ENCODE assay signal across 1 cellular context in the genomic region with DNA sequence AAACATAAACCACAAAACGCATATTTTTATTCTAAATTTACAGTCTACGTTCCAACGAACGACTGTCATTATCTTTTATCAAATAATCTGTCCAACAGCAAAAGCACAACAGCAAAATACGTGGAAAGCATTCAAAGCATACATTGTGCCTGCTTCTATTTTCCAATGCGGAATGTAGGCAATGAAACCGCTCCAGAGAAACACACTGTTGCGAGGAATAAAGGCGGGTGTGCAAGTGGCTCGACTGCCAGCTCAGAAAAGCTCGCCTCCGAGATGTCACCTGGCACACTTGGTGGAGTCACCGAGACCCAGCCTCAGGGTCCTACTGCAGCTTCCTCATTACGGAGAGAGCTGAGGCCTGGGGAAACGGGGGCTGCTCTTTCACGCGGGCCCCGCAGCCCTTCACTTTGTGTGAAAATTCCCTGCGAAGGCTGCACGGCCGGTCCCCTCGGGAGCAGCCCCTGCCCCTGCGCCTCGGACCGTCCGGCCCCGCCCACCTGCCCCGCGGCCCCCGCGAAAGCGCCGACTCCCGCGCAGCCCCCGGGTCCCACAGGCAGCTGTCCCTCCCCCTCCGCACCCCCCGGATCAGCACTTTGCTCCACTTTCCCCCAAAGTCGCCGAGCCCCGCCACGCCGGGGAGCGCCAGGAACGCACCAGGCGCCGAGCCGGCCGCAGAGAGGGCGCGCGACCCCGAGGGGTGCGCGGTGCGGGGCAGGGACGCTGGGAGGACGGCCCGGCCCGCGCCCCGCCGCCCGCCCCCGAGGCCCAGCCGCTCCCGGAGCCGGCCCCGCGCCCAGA.
TF ChIP-seq lines count a peak whose summit lies in the region.

No MANE protein-coding gene starts in this region.

TF ChIP-seq in HEK293, 187 proteins besides CTCF, POLR2A, EP300 and RAD21 (continued from another document and continues in another):
- TF ChIP-seq, protein P1, sequence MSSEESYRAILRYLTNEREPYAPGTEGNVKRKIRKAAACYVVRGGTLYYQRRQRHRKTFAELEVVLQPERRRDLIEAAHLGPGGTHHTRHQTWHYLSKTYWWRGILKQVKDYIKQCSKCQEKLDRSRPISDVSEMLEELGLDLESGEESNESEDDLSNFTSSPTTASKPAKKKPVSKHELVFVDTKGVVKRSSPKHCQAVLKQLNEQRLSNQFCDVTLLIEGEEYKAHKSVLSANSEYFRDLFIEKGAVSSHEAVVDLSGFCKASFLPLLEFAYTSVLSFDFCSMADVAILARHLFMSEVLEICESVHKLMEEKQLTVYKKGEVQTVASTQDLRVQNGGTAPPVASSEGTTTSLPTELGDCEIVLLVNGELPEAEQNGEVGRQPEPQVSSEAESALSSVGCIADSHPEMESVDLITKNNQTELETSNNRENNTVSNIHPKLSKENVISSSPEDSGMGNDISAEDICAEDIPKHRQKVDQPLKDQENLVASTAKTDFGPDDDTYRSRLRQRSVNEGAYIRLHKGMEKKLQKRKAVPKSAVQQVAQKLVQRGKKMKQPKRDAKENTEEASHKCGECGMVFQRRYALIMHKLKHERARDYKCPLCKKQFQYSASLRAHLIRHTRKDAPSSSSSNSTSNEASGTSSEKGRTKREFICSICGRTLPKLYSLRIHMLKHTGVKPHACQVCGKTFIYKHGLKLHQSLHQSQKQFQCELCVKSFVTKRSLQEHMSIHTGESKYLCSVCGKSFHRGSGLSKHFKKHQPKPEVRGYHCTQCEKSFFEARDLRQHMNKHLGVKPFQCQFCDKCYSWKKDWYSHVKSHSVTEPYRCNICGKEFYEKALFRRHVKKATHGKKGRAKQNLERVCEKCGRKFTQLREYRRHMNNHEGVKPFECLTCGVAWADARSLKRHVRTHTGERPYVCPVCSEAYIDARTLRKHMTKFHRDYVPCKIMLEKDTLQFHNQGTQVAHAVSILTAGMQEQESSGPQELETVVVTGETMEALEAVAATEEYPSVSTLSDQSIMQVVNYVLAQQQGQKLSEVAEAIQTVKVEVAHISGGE (tag by site-specific recombination; conservative IDR thresholded peaks at IDR 0.05; ENCODE audit: low read depth): no peak
- TF ChIP-seq, protein P2, sequence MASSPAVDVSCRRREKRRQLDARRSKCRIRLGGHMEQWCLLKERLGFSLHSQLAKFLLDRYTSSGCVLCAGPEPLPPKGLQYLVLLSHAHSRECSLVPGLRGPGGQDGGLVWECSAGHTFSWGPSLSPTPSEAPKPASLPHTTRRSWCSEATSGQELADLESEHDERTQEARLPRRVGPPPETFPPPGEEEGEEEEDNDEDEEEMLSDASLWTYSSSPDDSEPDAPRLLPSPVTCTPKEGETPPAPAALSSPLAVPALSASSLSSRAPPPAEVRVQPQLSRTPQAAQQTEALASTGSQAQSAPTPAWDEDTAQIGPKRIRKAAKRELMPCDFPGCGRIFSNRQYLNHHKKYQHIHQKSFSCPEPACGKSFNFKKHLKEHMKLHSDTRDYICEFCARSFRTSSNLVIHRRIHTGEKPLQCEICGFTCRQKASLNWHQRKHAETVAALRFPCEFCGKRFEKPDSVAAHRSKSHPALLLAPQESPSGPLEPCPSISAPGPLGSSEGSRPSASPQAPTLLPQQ (tag by site-specific recombination; IDR thresholded peaks at IDR 0.05): no peak
- 0 out of 2 replicates have a peak, but pooled peaks have one; percentile 33 for TF ChIP-seq ZFHX2 (tag by site-specific recombination; conservative IDR thresholded peaks at IDR 0.05)
- no peak for TF ChIP-seq ZFP37 (tag by site-specific recombination; IDR thresholded peaks at IDR 0.05)
- TF ChIP-seq, protein P3, sequence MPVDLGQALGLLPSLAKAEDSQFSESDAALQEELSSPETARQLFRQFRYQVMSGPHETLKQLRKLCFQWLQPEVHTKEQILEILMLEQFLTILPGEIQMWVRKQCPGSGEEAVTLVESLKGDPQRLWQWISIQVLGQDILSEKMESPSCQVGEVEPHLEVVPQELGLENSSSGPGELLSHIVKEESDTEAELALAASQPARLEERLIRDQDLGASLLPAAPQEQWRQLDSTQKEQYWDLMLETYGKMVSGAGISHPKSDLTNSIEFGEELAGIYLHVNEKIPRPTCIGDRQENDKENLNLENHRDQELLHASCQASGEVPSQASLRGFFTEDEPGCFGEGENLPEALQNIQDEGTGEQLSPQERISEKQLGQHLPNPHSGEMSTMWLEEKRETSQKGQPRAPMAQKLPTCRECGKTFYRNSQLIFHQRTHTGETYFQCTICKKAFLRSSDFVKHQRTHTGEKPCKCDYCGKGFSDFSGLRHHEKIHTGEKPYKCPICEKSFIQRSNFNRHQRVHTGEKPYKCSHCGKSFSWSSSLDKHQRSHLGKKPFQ (tag by site-specific recombination; IDR thresholded peaks at IDR 0.05): no peak
- no peak for TF ChIP-seq ZNF423 (tag by site-specific recombination; IDR thresholded peaks at IDR 0.05)
- TF ChIP-seq, protein P4, sequence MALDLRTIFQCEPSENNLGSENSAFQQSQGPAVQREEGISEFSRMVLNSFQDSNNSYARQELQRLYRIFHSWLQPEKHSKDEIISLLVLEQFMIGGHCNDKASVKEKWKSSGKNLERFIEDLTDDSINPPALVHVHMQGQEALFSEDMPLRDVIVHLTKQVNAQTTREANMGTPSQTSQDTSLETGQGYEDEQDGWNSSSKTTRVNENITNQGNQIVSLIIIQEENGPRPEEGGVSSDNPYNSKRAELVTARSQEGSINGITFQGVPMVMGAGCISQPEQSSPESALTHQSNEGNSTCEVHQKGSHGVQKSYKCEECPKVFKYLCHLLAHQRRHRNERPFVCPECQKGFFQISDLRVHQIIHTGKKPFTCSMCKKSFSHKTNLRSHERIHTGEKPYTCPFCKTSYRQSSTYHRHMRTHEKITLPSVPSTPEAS (tag by site-specific recombination; IDR thresholded peaks at IDR 0.05): no peak
- TF ChIP-seq ZNF302 (tag by site-specific recombination; IDR thresholded peaks at IDR 0.05; ENCODE audit: low read depth): no peak
- TF ChIP-seq ZNF660 (tag by site-specific recombination; IDR thresholded peaks at IDR 0.05): no peak
- TF ChIP-seq ZNF830 (tag by site-specific recombination; IDR thresholded peaks at IDR 0.05; ENCODE audit: low read depth): no peak
- no peak for TF ChIP-seq ZNF596 (tag by site-specific recombination; IDR thresholded peaks at IDR 0.05)
- no peak for TF ChIP-seq TRIM28 (IDR thresholded peaks at IDR 0.05; ENCODE audit: borderline replicate concordance, low read length)
- peak; percentile 49 for TF ChIP-seq KLF9 (tag by site-specific recombination; IDR thresholded peaks at IDR 0.05; ENCODE audit: low read depth)
- TF ChIP-seq, protein P5, sequence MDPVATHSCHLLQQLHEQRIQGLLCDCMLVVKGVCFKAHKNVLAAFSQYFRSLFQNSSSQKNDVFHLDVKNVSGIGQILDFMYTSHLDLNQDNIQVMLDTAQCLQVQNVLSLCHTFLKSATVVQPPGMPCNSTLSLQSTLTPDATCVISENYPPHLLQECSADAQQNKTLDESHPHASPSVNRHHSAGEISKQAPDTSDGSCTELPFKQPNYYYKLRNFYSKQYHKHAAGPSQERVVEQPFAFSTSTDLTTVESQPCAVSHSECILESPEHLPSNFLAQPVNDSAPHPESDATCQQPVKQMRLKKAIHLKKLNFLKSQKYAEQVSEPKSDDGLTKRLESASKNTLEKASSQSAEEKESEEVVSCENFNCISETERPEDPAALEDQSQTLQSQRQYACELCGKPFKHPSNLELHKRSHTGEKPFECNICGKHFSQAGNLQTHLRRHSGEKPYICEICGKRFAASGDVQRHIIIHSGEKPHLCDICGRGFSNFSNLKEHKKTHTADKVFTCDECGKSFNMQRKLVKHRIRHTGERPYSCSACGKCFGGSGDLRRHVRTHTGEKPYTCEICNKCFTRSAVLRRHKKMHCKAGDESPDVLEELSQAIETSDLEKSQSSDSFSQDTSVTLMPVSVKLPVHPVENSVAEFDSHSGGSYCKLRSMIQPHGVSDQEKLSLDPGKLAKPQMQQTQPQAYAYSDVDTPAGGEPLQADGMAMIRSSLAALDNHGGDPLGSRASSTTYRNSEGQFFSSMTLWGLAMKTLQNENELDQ (tag by site-specific recombination; IDR thresholded peaks at IDR 0.05; ENCODE audit: low read depth): no peak
- TF ChIP-seq ZNF600 (tag by site-specific recombination; IDR thresholded peaks at IDR 0.05): no peak
- 0 out of 2 replicates have a peak, but pooled peaks have one; percentile 16 for TF ChIP-seq FEZF1 (tag by site-specific recombination; IDR thresholded peaks at IDR 0.05)
- TF ChIP-seq ZNF138 (tag by site-specific recombination; IDR thresholded peaks at IDR 0.05; ENCODE audit: borderline replicate concordance): no peak
- no peak for TF ChIP-seq ZNF624 (tag by site-specific recombination; IDR thresholded peaks at IDR 0.05)
- TF ChIP-seq ZNF701 (tag by site-specific recombination; IDR thresholded peaks at IDR 0.05): no peak
- TF ChIP-seq, protein P6, sequence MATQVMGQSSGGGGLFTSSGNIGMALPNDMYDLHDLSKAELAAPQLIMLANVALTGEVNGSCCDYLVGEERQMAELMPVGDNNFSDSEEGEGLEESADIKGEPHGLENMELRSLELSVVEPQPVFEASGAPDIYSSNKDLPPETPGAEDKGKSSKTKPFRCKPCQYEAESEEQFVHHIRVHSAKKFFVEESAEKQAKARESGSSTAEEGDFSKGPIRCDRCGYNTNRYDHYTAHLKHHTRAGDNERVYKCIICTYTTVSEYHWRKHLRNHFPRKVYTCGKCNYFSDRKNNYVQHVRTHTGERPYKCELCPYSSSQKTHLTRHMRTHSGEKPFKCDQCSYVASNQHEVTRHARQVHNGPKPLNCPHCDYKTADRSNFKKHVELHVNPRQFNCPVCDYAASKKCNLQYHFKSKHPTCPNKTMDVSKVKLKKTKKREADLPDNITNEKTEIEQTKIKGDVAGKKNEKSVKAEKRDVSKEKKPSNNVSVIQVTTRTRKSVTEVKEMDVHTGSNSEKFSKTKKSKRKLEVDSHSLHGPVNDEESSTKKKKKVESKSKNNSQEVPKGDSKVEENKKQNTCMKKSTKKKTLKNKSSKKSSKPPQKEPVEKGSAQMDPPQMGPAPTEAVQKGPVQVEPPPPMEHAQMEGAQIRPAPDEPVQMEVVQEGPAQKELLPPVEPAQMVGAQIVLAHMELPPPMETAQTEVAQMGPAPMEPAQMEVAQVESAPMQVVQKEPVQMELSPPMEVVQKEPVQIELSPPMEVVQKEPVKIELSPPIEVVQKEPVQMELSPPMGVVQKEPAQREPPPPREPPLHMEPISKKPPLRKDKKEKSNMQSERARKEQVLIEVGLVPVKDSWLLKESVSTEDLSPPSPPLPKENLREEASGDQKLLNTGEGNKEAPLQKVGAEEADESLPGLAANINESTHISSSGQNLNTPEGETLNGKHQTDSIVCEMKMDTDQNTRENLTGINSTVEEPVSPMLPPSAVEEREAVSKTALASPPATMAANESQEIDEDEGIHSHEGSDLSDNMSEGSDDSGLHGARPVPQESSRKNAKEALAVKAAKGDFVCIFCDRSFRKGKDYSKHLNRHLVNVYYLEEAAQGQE (tag by site-specific recombination; IDR thresholded peaks at IDR 0.05): no peak
- no peak for TF ChIP-seq ZNF223 (tag by site-specific recombination; IDR thresholded peaks at IDR 0.05)
- TF ChIP-seq ZNF585B (tag by site-specific recombination; IDR thresholded peaks at IDR 0.05): no peak
- TF ChIP-seq SCRT2 (tag by site-specific recombination; IDR thresholded peaks at IDR 0.05): peak; percentile 73; the same call in 1 of the 2 replicates
- no peak for TF ChIP-seq ZNF561 (tag by site-specific recombination; IDR thresholded peaks at IDR 0.05; ENCODE audit: borderline replicate concordance)
- TF ChIP-seq SCRT1 (tag by site-specific recombination; IDR thresholded peaks at IDR 0.05; ENCODE audit: borderline replicate concordance): no peak
- TF ChIP-seq KLF8 (tag by site-specific recombination; IDR thresholded peaks at IDR 0.05): peak; percentile 37; the same call in 1 of the 2 replicates
- no peak for TF ChIP-seq ZNF174 (tag by site-specific recombination; IDR thresholded peaks at IDR 0.05)
- no peak for TF ChIP-seq ZNF157 (tag by site-specific recombination; IDR thresholded peaks at IDR 0.05)
- 0 out of 2 replicates have a peak, but pooled peaks have one; percentile 17 for TF ChIP-seq ZNF76 (tag by site-specific recombination; IDR thresholded peaks at IDR 0.05; ENCODE audit: borderline replicate concordance, low read depth)
- no peak for TF ChIP-seq ZNF239 (tag by site-specific recombination; IDR thresholded peaks at IDR 0.05)
- TF ChIP-seq, protein P7, sequence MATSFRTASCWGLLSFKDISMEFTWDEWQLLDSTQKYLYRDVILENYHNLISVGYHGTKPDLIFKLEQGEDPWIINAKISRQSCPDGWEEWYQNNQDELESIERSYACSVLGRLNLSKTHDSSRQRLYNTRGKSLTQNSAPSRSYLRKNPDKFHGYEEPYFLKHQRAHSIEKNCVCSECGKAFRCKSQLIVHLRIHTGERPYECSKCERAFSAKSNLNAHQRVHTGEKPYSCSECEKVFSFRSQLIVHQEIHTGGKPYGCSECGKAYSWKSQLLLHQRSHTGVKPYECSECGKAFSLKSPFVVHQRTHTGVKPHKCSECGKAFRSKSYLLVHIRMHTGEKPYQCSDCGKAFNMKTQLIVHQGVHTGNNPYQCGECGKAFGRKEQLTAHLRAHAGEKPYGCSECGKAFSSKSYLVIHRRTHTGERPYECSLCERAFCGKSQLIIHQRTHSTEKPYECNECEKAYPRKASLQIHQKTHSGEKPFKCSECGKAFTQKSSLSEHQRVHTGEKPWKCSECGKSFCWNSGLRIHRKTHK (tag by site-specific recombination; IDR thresholded peaks at IDR 0.05): no peak
- no peak for TF ChIP-seq RBAK (tag by site-specific recombination; IDR thresholded peaks at IDR 0.05)
- TF ChIP-seq ZNF335 (tag by site-specific recombination; conservative IDR thresholded peaks at IDR 0.05): peak; percentile 69
- TF ChIP-seq, protein P8, sequence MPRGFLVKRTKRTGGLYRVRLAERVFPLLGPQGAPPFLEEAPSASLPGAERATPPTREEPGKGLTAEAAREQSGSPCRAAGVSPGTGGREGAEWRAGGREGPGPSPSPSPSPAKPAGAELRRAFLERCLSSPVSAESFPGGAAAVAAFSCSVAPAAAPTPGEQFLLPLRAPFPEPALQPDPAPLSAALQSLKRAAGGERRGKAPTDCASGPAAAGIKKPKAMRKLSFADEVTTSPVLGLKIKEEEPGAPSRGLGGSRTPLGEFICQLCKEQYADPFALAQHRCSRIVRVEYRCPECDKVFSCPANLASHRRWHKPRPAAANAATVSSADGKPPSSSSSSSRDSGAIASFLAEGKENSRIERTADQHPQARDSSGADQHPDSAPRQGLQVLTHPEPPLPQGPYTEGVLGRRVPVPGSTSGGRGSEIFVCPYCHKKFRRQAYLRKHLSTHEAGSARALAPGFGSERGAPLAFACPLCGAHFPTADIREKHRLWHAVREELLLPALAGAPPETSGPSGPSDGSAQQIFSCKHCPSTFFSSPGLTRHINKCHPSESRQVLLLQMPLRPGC (tag by site-specific recombination; IDR thresholded peaks at IDR 0.05): no peak
- no peak for TF ChIP-seq KLF10 (tag by site-specific recombination; IDR thresholded peaks at IDR 0.05)
- TF ChIP-seq ZNF10 (tag by site-specific recombination; IDR thresholded peaks at IDR 0.05): no peak
- no peak for TF ChIP-seq ZNF629 (tag by site-specific recombination; IDR thresholded peaks at IDR 0.05)
- no peak for TF ChIP-seq ZEB2 (tag by site-specific recombination; IDR thresholded peaks at IDR 0.05)
- TF ChIP-seq ZNF837 (tag by site-specific recombination; IDR thresholded peaks at IDR 0.05): no peak
- TF ChIP-seq ZSCAN16 (tag by site-specific recombination; IDR thresholded peaks at IDR 0.05): no peak
- TF ChIP-seq ZNF664 (tag by site-specific recombination; IDR thresholded peaks at IDR 0.05): no peak
- TF ChIP-seq MYNN (tag by site-specific recombination; IDR thresholded peaks at IDR 0.05; ENCODE audit: borderline replicate concordance): no peak
- 0 out of 2 replicates have a peak, but pooled peaks have one; percentile 22 for TF ChIP-seq SP3 (tag by site-specific recombination; IDR thresholded peaks at IDR 0.05)
- TF ChIP-seq ZNF426 (tag by site-specific recombination; IDR thresholded peaks at IDR 0.05): no peak
- no peak for TF ChIP-seq ZNF548 (tag by site-specific recombination; IDR thresholded peaks at IDR 0.05)
- TF ChIP-seq ZNF221 (tag by site-specific recombination; IDR thresholded peaks at IDR 0.05; ENCODE audit: borderline replicate concordance): no peak
- TF ChIP-seq OVOL3 (tag by site-specific recombination; IDR thresholded peaks at IDR 0.05): no peak
